12 cellular contexts compared by ENCODE assay signal in the genomic region with DNA sequence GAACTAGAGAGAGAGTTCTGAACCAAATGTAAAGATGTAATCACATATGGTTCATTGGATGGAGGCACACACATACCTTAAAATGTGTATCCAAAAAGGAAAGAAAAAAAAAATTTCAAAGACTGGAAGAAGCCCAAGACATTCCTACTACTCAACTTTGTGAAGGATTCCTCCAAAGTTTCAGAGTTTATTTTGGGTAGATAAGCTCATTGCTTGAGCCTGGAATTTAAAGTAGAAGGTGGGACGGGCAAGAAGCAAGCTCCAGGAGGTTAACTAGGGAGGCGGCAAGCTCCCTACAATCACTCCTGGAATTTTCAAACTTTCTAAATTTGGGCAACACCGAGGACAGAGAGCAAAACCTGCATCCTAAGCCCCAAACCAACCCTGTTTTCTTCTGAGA. TPM values are rescaled to one million over a fixed set of nuclear protein-coding genes. Genes with fewer than 3 reads are reported as not detected.
DNase-seq lines count a peak whose midpoint lies in the region; ATAC-seq, FAIRE-seq and TF ChIP-seq lines count a peak whose summit lies in the region.
"Had no signal": no experiment of that assay in that cellular context is flagged by ENCODE, and none has a peak within 500 bp of the region (broad histone marks: within the 10 kb centered on the region; RNA-seq: fewer than 3 reads in every experiment).

No MANE protein-coding gene starts in this region.

- H3K4me1 Mint-ChIP-seq in activated T-cell treated with anti-CD3 and anti-CD28 coated beads, Interleukin-2, amount 50 U/mL, for 72 hours (ENCODE audit: low read depth) = peaks cover 15% of the 10 kb centered on the region
- peaks cover 17% of the 10 kb centered on the region for H3K4me1 Mint-ChIP-seq in activated T-cell treated with anti-CD3 and anti-CD28 coated beads, Interleukin-2, amount 50 U/mL, for 24 hours (ENCODE audit: low read depth)
- H3K4me1 Mint-ChIP-seq in brain = peaks cover 60% of the 10 kb centered on the region

- H3K4me3 ChIP-seq in mesodermal cell (ENCODE audit: extremely low read depth, insufficient read depth, low read length, poor library complexity, severe bottlenecking) = peak overlapping the region; percentile 5
- H3K4me3 ChIP-seq in tibial nerve = peak overlapping the region; percentile 16 to 97 (median 86)

- H3K36me3 ChIP-seq in mesodermal cell (ENCODE audit: control insufficient read depth, insufficient read depth, low read length) (no peaks in the 10 kb centered on the region), tibial nerve (no peaks in the 10 kb centered on the region)

- H3K27ac Mint-ChIP-seq in activated T-cell treated with anti-CD3 and anti-CD28 coated beads, Interleukin-2, amount 50 U/mL, for 72 hours = no peak overlapping the region
- H3K27ac Mint-ChIP-seq in activated T-cell treated with anti-CD3 and anti-CD28 coated beads, Interleukin-2, amount 50 U/mL, for 24 hours = no peak overlapping the region
- peak overlapping the region in 4 of 5 experiments; percentile 82 to 91 (median 88) for H3K27ac Mint-ChIP-seq in brain

- 0% methylated on average over 2 of the region's 3 CpGs; no CpG with 5 or more reads in 1 of the 2 experiments for whole genome bisulfite sequencing in mesodermal cell (ENCODE audit: insufficient coverage in 2 of 2), 2 experiments
- 55 to 59% methylated on average over 3 of the region's 3 CpGs for WGBS in tibial nerve, 2 donors

- H3K9me3 Mint-ChIP-seq in activated T-cell treated with anti-CD3 and anti-CD28 coated beads, Interleukin-2, amount 50 U/mL, for 72 hours = no peaks in the 10 kb centered on the region
- no peaks in the 10 kb centered on the region for H3K9me3 Mint-ChIP-seq in activated T-cell treated with anti-CD3 and anti-CD28 coated beads, Interleukin-2, amount 50 U/mL, for 24 hours
- no peaks in the 10 kb centered on the region for H3K9me3 Mint-ChIP-seq in brain

- H3K27ac ChIP-seq in mesodermal cell (ENCODE audit: low read depth, low read length, severe bottlenecking) (peak overlapping the region; percentile 16), tibial nerve (peak overlapping the region in 2 of 4 donors; percentile 93 to 94)

- H3K27me3 ChIP-seq in tibial nerve = peaks cover 0 to 10% of the 10 kb centered on the region in 2 donors

- H3K4me1 ChIP-seq in mesodermal cell (ENCODE audit: control insufficient read depth, insufficient read depth, low read length, poor library complexity, severe bottlenecking) (peaks cover 14% of the 10 kb centered on the region), tibial nerve (peaks cover 0 to 39% (median 7%) of the 10 kb centered on the region in 4 donors)

- H3K36me3 Mint-ChIP-seq in activated T-cell treated with anti-CD3 and anti-CD28 coated beads, Interleukin-2, amount 50 U/mL, for 72 hours (ENCODE audit: insufficient read depth in 2 of 2) = peaks cover 2 to 3% of the 10 kb centered on the region in 2 donors
- H3K36me3 Mint-ChIP-seq in activated T-cell treated with anti-CD3 and anti-CD28 coated beads, Interleukin-2, amount 50 U/mL, for 24 hours (ENCODE audit: low read depth) = no peaks in the 10 kb centered on the region
- no peaks in the 10 kb centered on the region for H3K36me3 Mint-ChIP-seq in brain

- TF ChIP-seq EP300 in tibial nerve (IDR thresholded peaks at IDR 0.05) = no peak

- TF ChIP-seq CTCF in brain (conservative IDR thresholded peaks at IDR 0.05) (no peak), tibial nerve (IDR thresholded peaks at IDR 0.05) (no peak)

- ATAC-seq in activated T-cell treated with anti-CD3 and anti-CD28 coated beads, Interleukin-2, amount 50 U/mL, for 72 hours (replicated peaks in 1 of 2) = no peak
- ATAC-seq in HG03565 (IDR thresholded peaks at IDR 0.05; ENCODE audit: unreplicated experiment) = no peak
- ATAC-seq: right cardiac atrium had no signal

- H3K4me3 Mint-ChIP-seq in activated T-cell treated with anti-CD3 and anti-CD28 coated beads, Interleukin-2, amount 50 U/mL, for 72 hours = peak overlapping the region; percentile 24 to 83
- H3K4me3 Mint-ChIP-seq in activated T-cell treated with anti-CD3 and anti-CD28 coated beads, Interleukin-2, amount 50 U/mL, for 24 hours = no peak overlapping the region
- H3K4me3 Mint-ChIP-seq in brain = peak overlapping the region; percentile 87 to 97 (median 90)

- FAIRE-seq in RCC 7860 (lab: Jason Lieb, UNC) = no peak

- peaks cover 38% of the 10 kb centered on the region for H3K27me3 Mint-ChIP-seq in activated T-cell treated with anti-CD3 and anti-CD28 coated beads, Interleukin-2, amount 50 U/mL, for 72 hours (ENCODE audit: low read depth)
- H3K27me3 Mint-ChIP-seq in activated T-cell treated with anti-CD3 and anti-CD28 coated beads, Interleukin-2, amount 50 U/mL, for 24 hours = peaks cover 51% of the 10 kb centered on the region
- H3K27me3 Mint-ChIP-seq in brain = peaks cover 45% of the 10 kb centered on the region

- H3K9me3 ChIP-seq in mesodermal cell (ENCODE audit: control insufficient read depth, low read length) (no peaks in the 10 kb centered on the region), tibial nerve (no peaks in the 10 kb centered on the region)

- no peak for TF ChIP-seq POLR2A in tibial nerve (IDR thresholded peaks at IDR 0.05)

- no peak for DNase-seq in activated T-cell treated with anti-CD3 and anti-CD28 coated beads, Interleukin-2, amount 50 U/mL, for 72 hours
- no peak for DNase-seq in activated T-cell treated with anti-CD3 and anti-CD28 coated beads, Interleukin-2, amount 50 U/mL, for 24 hours
- DNase-seq in tibial nerve (ENCODE audit: low spot score in 2 of 2) (no peak), kidney tubule cell (ENCODE audit: low spot score) (no peak), RCC 7860 (ENCODE audit: low spot score) (no peak)
- DNase-seq: activated effector memory CD4-positive, alpha-beta T cell treated with Interleukin-2 at 50 U/mL for 16 hours; NCI-H146 had no signal

RNA-seq across cellular contexts. Expression of a gene that starts 1.9 kb away (rescaled TPM):
- total RNA-seq in activated T-cell treated with anti-CD3 and anti-CD28 coated beads, Interleukin-2, amount 50 U/mL, for 72 hours = 1 to 10 TPM in 1 of 2 donors, under 1 TPM in 1; 0.74 to 3.0 TPM
- polyA plus RNA-seq in brain (ENCODE audit: insufficient read depth, low read depth, low replicate concordance) = 17.6 TPM
- polyA plus RNA-seq in mesodermal cell (2013, experiment 1 of 2) = 6.4 TPM
- 6.7 TPM for polyA plus RNA-seq in mesodermal cell (2013, experiment 2 of 2)
- total RNA-seq in tibial nerve = 10 to 100 TPM; 20.4 to 22.4 (median 22.3) TPM
- total RNA-seq: OCI-LY7 had no signal

Comparison
In these comparisons a context has a peak if more than half of its experiments do, and no peak if none do; other contexts are left out.
1. H3K27ac Mint-ChIP-seq: peak in brain (4 of 5); none in activated T-cell treated with anti-CD3 and anti-CD28 coated beads, Interleukin-2, amount 50 U/mL, for 72 hours (single experiment) and activated T-cell treated with anti-CD3 and anti-CD28 coated beads, Interleukin-2, amount 50 U/mL, for 24 hours (single experiment).
2. RNA of a gene that starts 1.9 kb away (total RNA-seq): 20.4 to 22.4 TPM in tibial nerve; 0.74 to 3.0 TPM in activated T-cell treated with anti-CD3 and anti-CD28 coated beads, Interleukin-2, amount 50 U/mL, for 72 hours; every median in the first group is over 4 times any median in the second.